ENCODE assay signal across 1 cellular context in the genomic region with DNA sequence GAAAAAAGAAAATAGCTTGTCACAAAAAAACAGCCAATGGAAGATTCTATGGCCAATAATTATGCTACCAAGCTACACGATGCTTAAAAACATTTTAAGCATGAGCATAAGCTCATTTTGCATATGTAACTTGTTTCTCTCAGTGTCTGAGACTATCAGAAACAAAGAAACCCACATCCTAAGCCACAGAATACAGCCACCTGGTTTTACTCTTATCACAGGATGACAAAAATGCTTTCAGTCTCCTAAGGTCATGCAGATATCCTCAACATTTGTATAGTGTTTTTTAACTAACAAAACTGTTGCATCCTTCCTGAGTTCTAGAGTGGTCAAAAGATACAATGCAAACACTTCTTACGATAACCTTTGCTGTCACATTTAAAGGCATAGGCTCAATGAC.
TF ChIP-seq lines count a peak whose summit lies in the region.

No MANE protein-coding gene starts in this region.

TF ChIP-seq in GM12878, 131 proteins besides CTCF, POLR2A, EP300 and RAD21 (continued from another document):
- TF ChIP-seq, protein P1, sequence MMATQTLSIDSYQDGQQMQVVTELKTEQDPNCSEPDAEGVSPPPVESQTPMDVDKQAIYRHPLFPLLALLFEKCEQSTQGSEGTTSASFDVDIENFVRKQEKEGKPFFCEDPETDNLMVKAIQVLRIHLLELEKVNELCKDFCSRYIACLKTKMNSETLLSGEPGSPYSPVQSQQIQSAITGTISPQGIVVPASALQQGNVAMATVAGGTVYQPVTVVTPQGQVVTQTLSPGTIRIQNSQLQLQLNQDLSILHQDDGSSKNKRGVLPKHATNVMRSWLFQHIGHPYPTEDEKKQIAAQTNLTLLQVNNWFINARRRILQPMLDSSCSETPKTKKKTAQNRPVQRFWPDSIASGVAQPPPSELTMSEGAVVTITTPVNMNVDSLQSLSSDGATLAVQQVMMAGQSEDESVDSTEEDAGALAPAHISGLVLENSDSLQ (IDR thresholded peaks at IDR 0.05) = peak; percentile 15; the same call in 1 of the 2 replicates
- 0 out of 2 replicates have a peak, but pooled peaks have one; percentile 18 for TF ChIP-seq ZNF24 (IDR thresholded peaks at IDR 0.05)
- peak in 1 of 2 experiments; percentile 35; a peak in 1 of 4 replicates for TF ChIP-seq BHLHE40 (IDR thresholded peaks at IDR 0.05; ENCODE audit: borderline replicate concordance in 1 of 2, low read depth in 2 of 2, low read length in 1 of 2)
- peak; percentile 92 for TF ChIP-seq RUNX3 (IDR thresholded peaks at IDR 0.05; ENCODE audit: low read length)
- peak; percentile 24; the same call in 1 of the 2 replicates for TF ChIP-seq CREM (IDR thresholded peaks at IDR 0.05; ENCODE audit: low read depth)
- peak; percentile 51; the same call in 1 of the 2 replicates for TF ChIP-seq NFIC (IDR thresholded peaks at IDR 0.05; ENCODE audit: low read depth, low read length)
- TF ChIP-seq CREB1 (IDR thresholded peaks at IDR 0.05; ENCODE audit: low read depth) = no peak
- no peak for TF ChIP-seq CHD1 (IDR thresholded peaks at IDR 0.05; ENCODE audit: low read depth, low read length)
